In genomic region chr2:226798422-226799210, GRCh38 we compare ENCODE assay signal across 8 cellular contexts. TPM values are rescaled to one million over a fixed set of nuclear protein-coding genes. Genes with fewer than 3 reads are reported as not detected.
DNase-seq lines count a peak whose midpoint lies in the region; ATAC-seq, FAIRE-seq and TF ChIP-seq lines count a peak whose summit lies in the region.

No MANE protein-coding gene starts in this region.

- peak; percentile 22 for ATAC-seq in GM21619 (IDR thresholded peaks at IDR 0.05; ENCODE audit: unreplicated experiment)
- ATAC-seq in activated T-helper 17 cell treated with anti-CD3 and anti-CD28 coated beads, Interleukin-2, amount 50 U/mL, for 72 hours (replicated peaks): peak; percentile 33

- peak overlapping the region; percentile 90 for H3K4me2 ChIP-seq in neural progenitor cell

- no peak overlapping the region for H3K27ac ChIP-seq in neural progenitor cell

- H3K4me1 Mint-ChIP-seq in activated T-helper 17 cell treated with anti-CD3 and anti-CD28 coated beads, Interleukin-2, amount 50 U/mL, for 72 hours: peaks cover 6% of the 10 kb centered on the region
- peaks cover 49% of the 10 kb centered on the region for H3K4me1 Mint-ChIP-seq in neural progenitor cell

- peaks cover 3% of the 10 kb centered on the region for H3K27me3 Mint-ChIP-seq in activated T-helper 17 cell treated with anti-CD3 and anti-CD28 coated beads, Interleukin-2, amount 50 U/mL, for 72 hours
- peaks cover 15% of the 10 kb centered on the region for H3K27me3 Mint-ChIP-seq in neural progenitor cell (ENCODE audit: insufficient read depth, low read depth)

- H3K9ac ChIP-seq in neural progenitor cell: peak overlapping the region; percentile 50

- peak overlapping the region; percentile 80 for H2AFZ ChIP-seq in neural progenitor cell (replicated peaks)

- DNase-seq in DMS79 treated with DMSO at 0.1 percent for 48 hours (lab: John Stamatoyannopoulos, UW) (peak; percentile 44), MG63 (peak; percentile 62), foreskin fibroblast (peak in 1 of 2 donors; percentile 75), neural progenitor cell (ENCODE audit: low spot score) (peak; percentile 66), D721Med (ENCODE audit: insufficient read length, low spot score) (no peak), NCI-H2196 (lab: John Stamatoyannopoulos, UW; ENCODE audit: unreplicated experiment) (no peak)

- peaks cover 7% of the 10 kb centered on the region for H3F3A ChIP-seq in neural progenitor cell (ENCODE audit: low read depth)

- peaks cover 14% of the 10 kb centered on the region for H3K4me1 ChIP-seq in neural progenitor cell

- H3K79me2 ChIP-seq in neural progenitor cell (ENCODE audit: low read depth): peaks cover 56% of the 10 kb centered on the region

- H3K36me3 ChIP-seq in MG63 (peaks cover 41% of the 10 kb centered on the region), neural progenitor cell (no peaks in the 10 kb centered on the region)

- no peak for FAIRE-seq in D721Med (lab: Jason Lieb, UNC)

- H3K4me3 ChIP-seq in MG63: peak overlapping the region; percentile 83
- peak overlapping the region; percentile 67 to 79 for H3K4me3 ChIP-seq in foreskin fibroblast (ENCODE audit: low read depth in 1 of 2, low read length in 2 of 2)
- peak overlapping the region; percentile 62 for H3K4me3 ChIP-seq in neural progenitor cell

- TF ChIP-seq CTCF in foreskin fibroblast (IDR thresholded peaks at IDR 0.05; ENCODE audit: low read depth, low read length) (peak; percentile 20), neural progenitor cell (IDR thresholded peaks at IDR 0.05) (peak; percentile 38), D721Med (IDR thresholded peaks at IDR 0.05; ENCODE audit: insufficient read depth, missing control alignments) (no peak)

- H3K4me3 Mint-ChIP-seq in activated T-helper 17 cell treated with anti-CD3 and anti-CD28 coated beads, Interleukin-2, amount 50 U/mL, for 72 hours: peak overlapping the region; percentile 74
- peak overlapping the region; percentile 90 for H3K4me3 Mint-ChIP-seq in neural progenitor cell

- H3K27me3 ChIP-seq in MG63 (no peaks in the 10 kb centered on the region), neural progenitor cell (no peaks in the 10 kb centered on the region)

- H3K9me3 Mint-ChIP-seq in activated T-helper 17 cell treated with anti-CD3 and anti-CD28 coated beads, Interleukin-2, amount 50 U/mL, for 72 hours: no peaks in the 10 kb centered on the region
- H3K9me3 Mint-ChIP-seq in neural progenitor cell: peaks cover 16% of the 10 kb centered on the region

- no peaks in the 10 kb centered on the region for H3K36me3 Mint-ChIP-seq in activated T-helper 17 cell treated with anti-CD3 and anti-CD28 coated beads, Interleukin-2, amount 50 U/mL, for 72 hours (ENCODE audit: low read depth)
- peaks cover 29% of the 10 kb centered on the region for H3K36me3 Mint-ChIP-seq in neural progenitor cell

- H3K9me3 ChIP-seq in MG63: no peaks in the 10 kb centered on the region
- H3K9me3 ChIP-seq in neural progenitor cell (ENCODE audit: low read depth): no peaks in the 10 kb centered on the region

- no peak overlapping the region for H3K27ac Mint-ChIP-seq in activated T-helper 17 cell treated with anti-CD3 and anti-CD28 coated beads, Interleukin-2, amount 50 U/mL, for 72 hours
- H3K27ac Mint-ChIP-seq in neural progenitor cell: no peak overlapping the region

- peaks cover 18% of the 10 kb centered on the region for H4K20me1 ChIP-seq in neural progenitor cell (ENCODE audit: low read depth)

RNA-seq across cellular contexts. Expression of gene IRS1, which starts 1.0 kb away (rescaled TPM):
- 5.1 and 5.6 TPM in 2 replicates for total RNA-seq in MG63 (2014; rRNA removed; shearing (Covaris generic); ENCODE audit: low replicate concordance)
- total RNA-seq in activated T-helper 17 cell treated with anti-CD3 and anti-CD28 coated beads, Interleukin-2, amount 50 U/mL, for 72 hours: 1 to 10 TPM in 1 of 2 donors, under 1 TPM in 1; 0.77 to 2.1 TPM
- total RNA-seq in neural progenitor cell (ENCODE audit: low replicate concordance): 8.4 and 13.0 TPM in 2 replicates

RNA-seq across cellular contexts. Expression of gene RHBDD1, which starts 37.2 kb away (rescaled TPM):
- total RNA-seq in MG63 (2014; rRNA removed; shearing (Covaris generic); ENCODE audit: low replicate concordance): 5.1 and 19.6 TPM in 2 replicates
- 10 to 100 TPM; 35.5 to 57.1 TPM for total RNA-seq in activated T-helper 17 cell treated with anti-CD3 and anti-CD28 coated beads, Interleukin-2, amount 50 U/mL, for 72 hours
- total RNA-seq in neural progenitor cell (ENCODE audit: low replicate concordance): 13.8 and 15.1 TPM in 2 replicates

Comparison
In these comparisons a context has a peak if more than half of its experiments do, and no peak if none do; other contexts are left out.
1. DNase-seq: peak in DMS79 treated with DMSO at 0.1 percent for 48 hours (single experiment), MG63 (single experiment) and neural progenitor cell (single experiment); none in D721Med (single experiment) and NCI-H2196 (single experiment).
2. Peak in every context shown above with its lines, with median percentiles within 50 percentile points of each other: H3K4me3 ChIP-seq.